In genomic region chr10:79905322-79906314, GRCh38 we compare ENCODE assay signal across 8 cellular contexts. TPM values are rescaled to one million over a fixed set of nuclear protein-coding genes. Genes with fewer than 3 reads are reported as not detected.
DNase-seq lines count a peak whose midpoint lies in the region; ATAC-seq lines count a peak whose summit lies in the region.

No MANE protein-coding gene starts in this region.

- POLR2A ChIA-PET in activated CD4-positive, alpha-beta memory T cell treated with anti-CD3 and anti-CD28 coated beads, Interleukin-2, amount 10 ng/mL, durations not matched to agents 7 days and 5 days (lab: Charles Lee), result interaction anchor here (1.6 kb wide), 1 partner anchor 14 kb away, joined by 6 read pairs; no protein-coding TSS in a partner anchor

- intact Hi-C loops in Right ventricle myocardium inferior (cut with DNase I), result no loop called here
- intact Hi-C loops in cardiac septum (cut with DNase I), result no loop called here
- intact Hi-C loops in Right ventricle myocardium superior (cut with DNase I), result no loop called here

- no peaks in the 10 kb centered on the region for H3K36me3 Mint-ChIP-seq in activated CD4-positive, alpha-beta memory T cell treated with anti-CD3 and anti-CD28 coated beads, Interleukin-2, amount 10 ng/mL, durations not matched to agents 7 days and 5 days (ENCODE audit: low read depth)

- no peak overlapping the region for H3K27ac Mint-ChIP-seq in activated CD4-positive, alpha-beta memory T cell treated with anti-CD3 and anti-CD28 coated beads, Interleukin-2, amount 10 ng/mL, durations not matched to agents 7 days and 5 days

- H3K27me3 Mint-ChIP-seq in activated CD4-positive, alpha-beta memory T cell treated with anti-CD3 and anti-CD28 coated beads, Interleukin-2, amount 10 ng/mL, durations not matched to agents 7 days and 5 days, result peaks cover 51% of the 10 kb centered on the region

- no peak for DNase-seq in Right ventricle myocardium inferior (ENCODE audit: missing footprints)
- no peak for DNase-seq in cardiac septum (ENCODE audit: low spot score)
- DNase-seq in activated CD4-positive, alpha-beta memory T cell treated with anti-CD3 and anti-CD28 coated beads, Interleukin-2, amount 10 ng/mL, durations not matched to agents 7 days and 5 days, result no peak
- DNase-seq in Right ventricle myocardium superior, result no peak
- peak; percentile 30 for DNase-seq in putamen (ENCODE audit: low spot score)
- DNase-seq in NCI-H1694 treated with DMSO at 0.1 percent for 48 hours (lab: John Stamatoyannopoulos, UW), result no peak
- no peak for DNase-seq in mesenteric fat pad (ENCODE audit: low spot score)
- no peak for DNase-seq in COLO668 (lab: John Stamatoyannopoulos, UW; ENCODE audit: unreplicated experiment)

- H3K9me3 Mint-ChIP-seq in activated CD4-positive, alpha-beta memory T cell treated with anti-CD3 and anti-CD28 coated beads, Interleukin-2, amount 10 ng/mL, durations not matched to agents 7 days and 5 days, result no peaks in the 10 kb centered on the region

- peak overlapping the region; percentile 75 for H3K4me3 Mint-ChIP-seq in activated CD4-positive, alpha-beta memory T cell treated with anti-CD3 and anti-CD28 coated beads, Interleukin-2, amount 10 ng/mL, durations not matched to agents 7 days and 5 days

- peaks cover 16% of the 10 kb centered on the region for H3K4me1 Mint-ChIP-seq in activated CD4-positive, alpha-beta memory T cell treated with anti-CD3 and anti-CD28 coated beads, Interleukin-2, amount 10 ng/mL, durations not matched to agents 7 days and 5 days

- ATAC-seq in Right ventricle myocardium inferior, result peak; percentile 44
- ATAC-seq in Right ventricle myocardium superior (ENCODE audit: poor library complexity), result peak; percentile 52

- CTCF ChIA-PET in activated CD4-positive, alpha-beta memory T cell treated with anti-CD3 and anti-CD28 coated beads, Interleukin-2, amount 10 ng/mL, durations not matched to agents 7 days and 5 days (lab: Charles Lee), result interaction anchor here (0.6 kb wide), 1 partner anchor 165 kb away, joined by 3 read pairs; no protein-coding TSS in a partner anchor

RNA-seq across cellular contexts. Expression of gene SFTPD, which starts 43.3 kb away (rescaled TPM):
- total RNA-seq in Right ventricle myocardium inferior (0.43 TPM), cardiac septum (0.54 TPM), Right ventricle myocardium superior (0.81 TPM), mesenteric fat pad (not detected)
- not detected for total RNA-seq in activated CD4-positive, alpha-beta memory T cell treated with anti-CD3 and anti-CD28 coated beads, Interleukin-2, amount 10 ng/mL, durations not matched to agents 7 days and 5 days
